In the genomic region with DNA sequence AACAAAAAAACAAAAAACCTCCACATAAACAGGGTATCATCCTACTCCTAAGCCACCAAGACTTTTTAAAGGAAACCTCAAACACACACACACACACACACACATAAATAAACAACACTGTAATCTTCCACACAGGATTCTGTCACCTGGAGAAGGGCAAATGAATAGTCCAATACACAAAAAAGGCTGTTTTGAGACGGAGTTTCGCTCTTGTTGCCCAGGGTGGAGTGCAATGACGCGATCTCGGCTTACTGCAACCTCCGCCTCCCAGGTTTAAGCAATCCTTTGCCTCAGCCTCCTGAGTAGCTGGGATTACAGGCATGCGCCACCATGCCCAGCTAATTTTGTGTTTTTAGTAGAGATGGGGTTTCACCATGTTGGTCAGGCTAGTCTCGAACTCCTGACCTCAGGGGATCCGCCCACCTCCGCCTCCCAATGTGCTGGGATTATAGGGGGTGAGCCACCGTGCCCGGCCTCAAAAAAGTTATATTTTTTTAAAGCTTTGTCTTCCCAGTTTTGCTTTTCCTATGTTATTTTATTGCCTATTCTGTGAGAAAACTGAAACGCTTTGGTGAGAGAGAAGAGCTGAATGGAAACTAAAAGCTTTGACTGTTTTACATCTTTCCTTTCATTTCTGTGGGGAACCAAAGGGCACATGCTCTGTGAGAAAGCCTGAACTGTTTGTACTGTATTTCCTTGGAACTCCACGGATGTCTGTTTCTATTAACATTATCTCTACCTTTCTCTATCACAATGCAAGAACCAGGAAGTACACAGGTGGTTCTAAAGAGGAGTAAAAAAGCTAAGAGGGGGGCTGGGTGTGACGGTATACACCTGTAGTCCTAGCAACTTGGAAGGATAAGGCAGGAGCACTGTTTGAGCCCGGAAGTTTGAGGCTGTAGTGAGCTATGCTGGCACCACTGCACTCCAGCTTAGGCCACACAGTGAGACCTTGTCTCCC, we compare ENCODE assay signal across 7 cellular contexts. TPM values are rescaled to one million over a fixed set of nuclear protein-coding genes. Genes with fewer than 3 reads are reported as not detected.
DNase-seq lines count a peak whose midpoint lies in the region; ATAC-seq, FAIRE-seq and TF ChIP-seq lines count a peak whose summit lies in the region.

No MANE protein-coding gene starts in this region.

- ATAC-seq in HG03558 (IDR thresholded peaks at IDR 0.05; ENCODE audit: extremely low read depth, unreplicated experiment) (peak; percentile 33), GM18861 (IDR thresholded peaks at IDR 0.05; ENCODE audit: unreplicated experiment) (no peak)

- H3K4ac ChIP-seq in trophoblast cell (ENCODE audit: low read depth, low read length), result peak overlapping the region; percentile 33

- DNase-seq in GM19239 (ENCODE audit: insufficient read length, low spot score) (no peak), caudate nucleus (lab: John Stamatoyannopoulos, UW) (no peak), trophoblast cell (no peak), NCI-H1436 (lab: John Stamatoyannopoulos, UW) (no peak), H54 (ENCODE audit: insufficient read length, low spot score) (no peak)

- H2AFZ ChIP-seq in trophoblast cell (ENCODE audit: insufficient read depth, low read length, poor library complexity), result no peak overlapping the region

- H3K9ac ChIP-seq in trophoblast cell (ENCODE audit: low read length), result no peak overlapping the region

- no peak overlapping the region for H3K4me3 ChIP-seq in trophoblast cell (ENCODE audit: low read depth, low read length)

- H3K79me2 ChIP-seq in trophoblast cell (ENCODE audit: control insufficient read depth, insufficient read depth, low read length, poor library complexity), result peaks cover 13% of the 10 kb centered on the region

- no peak overlapping the region for H3K18ac ChIP-seq in trophoblast cell (ENCODE audit: low read length)

- H3K36me3 ChIP-seq in trophoblast cell (ENCODE audit: control insufficient read depth in 1 of 2, insufficient read depth in 2 of 2, low read length in 2 of 2), result peaks cover 0 to 3% of the 10 kb centered on the region in 2 experiments

- TF ChIP-seq POLR2A in H54 (IDR thresholded peaks at IDR 0.05; ENCODE audit: low read depth, low read length), result no peak

- no peak overlapping the region for H2BK12ac ChIP-seq in trophoblast cell (ENCODE audit: low read length)

- WGBS in trophoblast cell (ENCODE audit: extremely low coverage, insufficient coverage, insufficient read length), result no CpG with 5 or more reads among the region's 16 CpGs

- no peak overlapping the region for H2AK5ac ChIP-seq in trophoblast cell (ENCODE audit: low read length)

- H3K27ac ChIP-seq in caudate nucleus (ENCODE audit: low read depth, low read length) (peak overlapping the region; percentile 18), trophoblast cell (ENCODE audit: low read depth, low read length) (no peak overlapping the region)

- peaks cover 12 to 15% of the 10 kb centered on the region in 2 experiments for H3K4me1 ChIP-seq in trophoblast cell (ENCODE audit: control insufficient read depth in 1 of 2, insufficient read depth in 2 of 2, low read length in 2 of 2)

- FAIRE-seq in GM19239 (lab: Jason Lieb, UNC), result peak; percentile 42
- FAIRE-seq in H54 (lab: Jason Lieb, UNC), result no peak

- no peak overlapping the region for H3K23ac ChIP-seq in trophoblast cell (ENCODE audit: low read length)

- no peak overlapping the region for H3K14ac ChIP-seq in trophoblast cell (ENCODE audit: low read length)

- H4K12ac ChIP-seq in trophoblast cell (ENCODE audit: low read depth, low read length), result no peak overlapping the region

- H4K91ac ChIP-seq in trophoblast cell (ENCODE audit: low read depth, low read length), result no peak overlapping the region

- H3K79me1 ChIP-seq in trophoblast cell (ENCODE audit: low read length), result peaks cover 5% of the 10 kb centered on the region

- H3K27me3 ChIP-seq in trophoblast cell (ENCODE audit: insufficient read depth, low read length), result no peaks in the 10 kb centered on the region

- H2BK5ac ChIP-seq in trophoblast cell (ENCODE audit: low read depth, low read length, poor library complexity), result no peak overlapping the region

- no peak overlapping the region for H4K8ac ChIP-seq in trophoblast cell (ENCODE audit: low read depth, low read length)

- H2BK120ac ChIP-seq in trophoblast cell (ENCODE audit: insufficient read depth, low read length, poor library complexity), result no peak overlapping the region

- H3K4me2 ChIP-seq in trophoblast cell (ENCODE audit: low read length), result no peak overlapping the region

- no peaks in the 10 kb centered on the region for H3K9me3 ChIP-seq in trophoblast cell (ENCODE audit: insufficient read depth, low read depth, low read length)

RNA-seq across cellular contexts. Expression of gene CELF1, which starts 44.1 kb away (rescaled TPM):
- polyA plus RNA-seq in trophoblast cell (2013), result 61.5 and 66.2 TPM in 2 replicates

RNA-seq across cellular contexts. Expression of gene PTPMT1, which starts 56.5 kb away (rescaled TPM):
- 53.6 and 57.5 TPM in 2 replicates for polyA plus RNA-seq in trophoblast cell (2013)

RNA-seq across cellular contexts. Expression of gene RAPSN, which starts 59.9 kb away (rescaled TPM):
- polyA plus RNA-seq in trophoblast cell (2013), result 0.15 and 0.40 TPM in 2 replicates
